28 cellular contexts compared by ENCODE assay signal in genomic region chr19:1526066-1526778, GRCh38. TPM values are rescaled to one million over a fixed set of nuclear protein-coding genes. Genes with fewer than 3 reads are reported as not detected.
"Had no signal": no experiment of that assay in that cellular context is flagged by ENCODE, and none has a peak within 500 bp of the region (broad histone marks: within the 10 kb centered on the region; RNA-seq: fewer than 3 reads in every experiment).

No MANE protein-coding gene starts in this region.

- H3K36me3 ChIP-seq: esophagus squamous epithelium, heart right ventricle, left lung, spleen, thoracic aorta, tibial nerve, upper lobe of left lung had no signal

- H3K4me3 ChIP-seq: coronary artery, esophagus squamous epithelium, heart right ventricle, left lung, psoas muscle, skin epidermis, spleen, thoracic aorta, tibial nerve, upper lobe of left lung had no signal

- DNase-seq: dermis blood vessel endothelial cell; effector memory CD4-positive, alpha-beta T cell; erythroblast; esophagus squamous epithelium; foreskin melanocyte; glutamatergic neuron; heart right ventricle; hippocampal formation; left cardiac atrium; mesendoderm; naive thymus-derived CD8-positive, alpha-beta T cell; psoas muscle; spleen; stimulated activated CD4-positive, alpha-beta T cell treated with anti-CD3 and anti-CD28 coated beads, Interleukin-4, amount 100 ng/mL, for 4 hours; stimulated activated naive B cell treated with anti-CD40 and anti-IgM and Interleukin-4, amounts not matched to agents 10 μg/mL and 1 μg/mL and 100 μg/mL, for 72 hours; upper lobe of left lung had no signal

- H3K9me3 Mint-ChIP-seq: stimulated activated naive B cell treated with anti-CD40 and anti-IgM and Interleukin-4, amounts not matched to agents 10 μg/mL and 1 μg/mL and 100 μg/mL, for 72 hours; stimulated activated naive CD8-positive, alpha-beta T cell treated with anti-CD3 and anti-CD28 coated beads, Interleukin-15, Interleukin-2, amounts not matched to agents 100 ng/mL and 50 ng/mL, for 24 hours had no signal

- H3K27ac Mint-ChIP-seq: naive thymus-derived CD8-positive, alpha-beta T cell; stimulated activated naive B cell treated with anti-CD40 and anti-IgM and Interleukin-4, amounts not matched to agents 10 μg/mL and 1 μg/mL and 100 μg/mL, for 72 hours; stimulated activated naive CD8-positive, alpha-beta T cell treated with anti-CD3 and anti-CD28 coated beads, Interleukin-15, Interleukin-2, amounts not matched to agents 100 ng/mL and 50 ng/mL, for 24 hours had no signal

- ATAC-seq: heart right ventricle; left cardiac atrium; left lung; naive thymus-derived CD8-positive, alpha-beta T cell; psoas muscle; right cardiac atrium; stimulated activated naive B cell treated with anti-CD40 and anti-IgM and Interleukin-4, amounts not matched to agents 10 μg/mL and 1 μg/mL and 100 μg/mL, for 72 hours had no signal

- H3K4me1 ChIP-seq: psoas muscle had no signal

- H3K4me3 Mint-ChIP-seq: stimulated activated naive CD8-positive, alpha-beta T cell treated with anti-CD3 and anti-CD28 coated beads, Interleukin-15, Interleukin-2, amounts not matched to agents 100 ng/mL and 50 ng/mL, for 24 hours had no signal

- H3K9me3 ChIP-seq: esophagus squamous epithelium, heart right ventricle, left lung, psoas muscle, spleen, thoracic aorta, tibial nerve, upper lobe of left lung had no signal

- H3K27ac ChIP-seq: coronary artery, esophagus squamous epithelium, heart right ventricle, left lung, psoas muscle, skin epidermis, spleen, thoracic aorta, tibial nerve, upper lobe of left lung had no signal

RNA-seq across cellular contexts. Expression of gene PLK5, which starts 2.3 kb away (rescaled TPM):
- total RNA-seq: dermis blood vessel endothelial cell; kidney epithelial cell; left cardiac atrium; left lung; mammary epithelial cell; myocyte; naive thymus-derived CD8-positive, alpha-beta T cell; psoas muscle; renal cortical epithelial cell; right cardiac atrium; spleen; thoracic aorta; upper lobe of left lung had no signal
- polyA plus RNA-seq: mammary epithelial cell; naive thymus-derived CD8-positive, alpha-beta T cell had no signal

RNA-seq across cellular contexts. Expression of gene ADAMTSL5, which starts 13.4 kb away (rescaled TPM):
- total RNA-seq: dermis blood vessel endothelial cell had no signal
- polyA plus RNA-seq: neural cell had no signal
